In the genomic region with DNA sequence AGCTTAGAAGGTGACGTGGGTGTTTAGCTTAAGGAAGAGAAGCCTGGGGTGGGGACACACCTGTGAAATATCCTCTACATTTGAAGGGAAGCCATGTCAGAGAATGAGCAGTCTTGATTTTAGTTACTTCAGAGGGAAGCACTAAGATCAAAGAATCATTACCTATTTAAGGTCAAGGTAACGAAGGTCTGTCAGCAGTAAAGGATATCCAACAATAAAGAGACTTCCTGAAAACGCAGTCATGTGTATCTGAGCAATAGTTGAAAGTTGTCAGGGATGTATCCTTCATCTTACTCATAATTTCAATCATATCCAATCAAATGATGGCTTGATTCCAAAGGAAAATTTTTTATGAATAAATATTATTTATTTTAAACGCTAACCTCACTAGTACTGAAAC, we compare ENCODE assay signal across 31 cellular contexts. TPM values are rescaled to one million over a fixed set of nuclear protein-coding genes. Genes with fewer than 3 reads are reported as not detected.
DNase-seq lines count a peak whose midpoint lies in the region; ATAC-seq, FAIRE-seq and TF ChIP-seq lines count a peak whose summit lies in the region.
"Had no signal": no experiment of that assay in that cellular context is flagged by ENCODE, and none has a peak within 500 bp of the region (broad histone marks: within the 10 kb centered on the region; RNA-seq: fewer than 3 reads in every experiment).

No MANE protein-coding gene starts in this region.

- TF ChIP-seq RAD21 in A549 (conservative IDR thresholded peaks at IDR 0.05 in 1 of 2, IDR thresholded peaks at IDR 0.05 in 1 of 2): no peak

- WGBS in A549 (ENCODE audit: missing lambda C conversion rate): 82% methylated on average over 4 of the region's 4 CpGs

- H3K4me2 ChIP-seq in A549: no peak overlapping the region; the same call in 1 of the 3 replicates
- no peak overlapping the region for H3K4me2 ChIP-seq in endothelial cell of umbilical vein (ENCODE audit: insufficient read depth, low read length)
- no peak overlapping the region for H3K4me2 ChIP-seq in neural progenitor cell

- dilution Hi-C loops in endothelial cell of umbilical vein (cut with MboI; ENCODE audit: extremely low pct_ligation_motif_present, low sequenced_read_pairs): no loop called here

- H3K36me3 Mint-ChIP-seq in neural progenitor cell: no peaks in the 10 kb centered on the region
- H3K36me3 Mint-ChIP-seq: CD4-positive, CD25-positive, alpha-beta regulatory T cell; natural killer cell; stimulated activated naive B cell treated with anti-CD40 and anti-IgM and Interleukin-4, amounts not matched to agents 10 μg/mL and 1 μg/mL and 100 μg/mL, for 72 hours had no signal

- CTCF ChIA-PET in A549 (lab: Yijun Ruan, JAX) (interaction anchor here (1.1 to 1.5 kb wide), 2 partner anchors 11 to 87 kb away, joined by 5 to 7 read pairs; no protein-coding TSS in a partner anchor), RWPE1 (lab: Yijun Ruan, JAX) (no interaction called here), endothelial cell of umbilical vein (lab: Charles Lee) (no interaction called here)

- FAIRE-seq in A549 (lab: Jason Lieb, UNC): no peak
- no peak for FAIRE-seq in endothelial cell of umbilical vein (lab: Jason Lieb, UNC)
- FAIRE-seq: D721Med, H54, islet of Langerhans had no signal

- peaks cover 5% of the 10 kb centered on the region for H3K27me3 Mint-ChIP-seq in neural progenitor cell (ENCODE audit: insufficient read depth, low read depth)
- H3K27me3 Mint-ChIP-seq: stimulated activated naive B cell treated with anti-CD40 and anti-IgM and Interleukin-4, amounts not matched to agents 10 μg/mL and 1 μg/mL and 100 μg/mL, for 72 hours had no signal

- peaks cover 5% of the 10 kb centered on the region for H3K9me3 Mint-ChIP-seq in neural progenitor cell
- H3K9me3 Mint-ChIP-seq: activated CD4-positive, alpha-beta memory T cell treated with anti-CD3 and anti-CD28 coated beads, Interleukin-2, amount 10 ng/mL, durations not matched to agents 7 days and 5 days; activated naive CD4-positive, alpha-beta T cell treated with anti-CD3 and anti-CD28 coated beads for 36 hours; CD4-positive, CD25-positive, alpha-beta regulatory T cell; natural killer cell; stimulated activated naive B cell treated with anti-CD40 and anti-IgM and Interleukin-4, amounts not matched to agents 10 μg/mL and 1 μg/mL and 100 μg/mL, for 72 hours had no signal

- H3K4me1 Mint-ChIP-seq in neural progenitor cell: peaks cover 62% of the 10 kb centered on the region
- H3K4me1 Mint-ChIP-seq: activated CD4-positive, alpha-beta memory T cell treated with anti-CD3 and anti-CD28 coated beads, Interleukin-2, amount 10 ng/mL, durations not matched to agents 7 days and 5 days; CD4-positive, CD25-positive, alpha-beta regulatory T cell; stimulated activated naive B cell treated with anti-CD40 and anti-IgM and Interleukin-4, amounts not matched to agents 10 μg/mL and 1 μg/mL and 100 μg/mL, for 72 hours had no signal

- H3K4me3 Mint-ChIP-seq in neural progenitor cell: no peak overlapping the region
- H3K4me3 Mint-ChIP-seq: activated CD4-positive, alpha-beta memory T cell treated with anti-CD3 and anti-CD28 coated beads, Interleukin-2, amount 10 ng/mL, durations not matched to agents 7 days and 5 days; activated naive CD4-positive, alpha-beta T cell treated with anti-CD3 and anti-CD28 coated beads for 36 hours; CD4-positive, CD25-positive, alpha-beta regulatory T cell; natural killer cell; stimulated activated naive B cell treated with anti-CD40 and anti-IgM and Interleukin-4, amounts not matched to agents 10 μg/mL and 1 μg/mL and 100 μg/mL, for 72 hours had no signal

- DNase-seq in A549 (ENCODE audit: low read depth in 1 of 2, low spot score in 1 of 2): no peak
- DNase-seq in RWPE1 (ENCODE audit: low spot score): no peak
- no peak for DNase-seq in endothelial cell of umbilical vein (ENCODE audit: low read depth, low spot score)
- DNase-seq in neural progenitor cell (ENCODE audit: low spot score): no peak
- DNase-seq in activated CD4-positive, CD25-positive, alpha-beta regulatory T cell (lab: John Stamatoyannopoulos, UW): no peak
- DNase-seq: activated CD4-positive, alpha-beta memory T cell treated with anti-CD3 and anti-CD28 coated beads, Interleukin-2, amount 10 ng/mL, durations not matched to agents 7 days and 5 days; activated CD4-positive, alpha-beta T cell treated with anti-CD3 and anti-CD28 coated beads for 1 hour; activated CD8-positive, alpha-beta memory T cell treated with anti-CD3 and anti-CD28 coated beads, Interleukin-2, amount 50 U/mL, for 4 hours; activated naive CD4-positive, alpha-beta T cell treated with anti-CD3 and anti-CD28 coated beads for 36 hours; AML-193; body of pancreas; CD4-positive, CD25-positive, alpha-beta regulatory T cell; effector CD4-positive, alpha-beta T cell; glutamatergic neuron; Karpas-422; natural killer cell; NCI-H1417 treated with DMSO at 0.1 percent for 48 hours; NCI-H2029 treated with DMSO at 0.1 percent for 48 hours; NCI-H524 treated with DMSO at 0.1 percent for 48 hours; NK-92 treated with Interleukin-12 subunit alpha and Interleukin-12 subunit beta, amount 100 ng/mL, for 24 hours; ovary; stimulated activated naive B cell treated with anti-CD40 and anti-IgM and Interleukin-4, amounts not matched to agents 10 μg/mL and 1 μg/mL and 100 μg/mL, for 72 hours; T-helper 2 cell had no signal

- H3K27ac Mint-ChIP-seq in neural progenitor cell: peak overlapping the region; percentile 91
- H3K27ac Mint-ChIP-seq: activated CD4-positive, alpha-beta memory T cell treated with anti-CD3 and anti-CD28 coated beads, Interleukin-2, amount 10 ng/mL, durations not matched to agents 7 days and 5 days; activated naive CD4-positive, alpha-beta T cell treated with anti-CD3 and anti-CD28 coated beads for 36 hours; CD4-positive, CD25-positive, alpha-beta regulatory T cell; natural killer cell; stimulated activated naive B cell treated with anti-CD40 and anti-IgM and Interleukin-4, amounts not matched to agents 10 μg/mL and 1 μg/mL and 100 μg/mL, for 72 hours had no signal

- no peaks in the 10 kb centered on the region for H4K20me1 ChIP-seq in endothelial cell of umbilical vein (replicated peaks; ENCODE audit: control insufficient read depth, extremely low read depth, insufficient read depth, low read length)
- no peaks in the 10 kb centered on the region for H4K20me1 ChIP-seq in neural progenitor cell (ENCODE audit: low read depth)

- H3K9me3 ChIP-seq in A549 (no peaks in the 10 kb centered on the region), endothelial cell of umbilical vein (replicated peaks; ENCODE audit: control insufficient read depth, insufficient read depth, low read length) (no peaks in the 10 kb centered on the region), neural progenitor cell (ENCODE audit: low read depth) (no peaks in the 10 kb centered on the region)
- H3K9me3 ChIP-seq: body of pancreas, ovary, vagina had no signal

- ATAC-seq in A549: no peak
- no peak for ATAC-seq in GM18517 (IDR thresholded peaks at IDR 0.05; ENCODE audit: unreplicated experiment)
- ATAC-seq in GM21515 (IDR thresholded peaks at IDR 0.05; ENCODE audit: unreplicated experiment): no peak
- ATAC-seq in HG02852 (IDR thresholded peaks at IDR 0.05; ENCODE audit: unreplicated experiment): no peak
- ATAC-seq: body of pancreas; natural killer cell; Right ventricle myocardium inferior; stimulated activated naive B cell treated with anti-CD40 and anti-IgM and Interleukin-4, amounts not matched to agents 10 μg/mL and 1 μg/mL and 100 μg/mL, for 72 hours had no signal

- TF ChIP-seq EP300 in A549 (IDR thresholded peaks at IDR 0.05): no peak

- H3F3A ChIP-seq in neural progenitor cell (ENCODE audit: low read depth): peaks cover 11% of the 10 kb centered on the region

- H3K4me3 ChIP-seq in A549 (no peak overlapping the region), endothelial cell of umbilical vein (replicated peaks in 1 of 3; ENCODE audit: insufficient read depth in 1 of 3, low read depth in 1 of 3, low read length in 3 of 3) (no peak overlapping the region), neural progenitor cell (no peak overlapping the region)
- H3K4me3 ChIP-seq: body of pancreas, ovary, vagina had no signal

- POLR2A ChIA-PET in A549 (lab: Yijun Ruan, JAX) (no interaction called here), RWPE1 (lab: Yijun Ruan, JAX; ENCODE audit: low non-redundant PET) (no interaction called here), endothelial cell of umbilical vein (lab: Charles Lee) (no interaction called here)

- H3K79me2 ChIP-seq in endothelial cell of umbilical vein (ENCODE audit: control insufficient read depth, insufficient read depth, low read length) (peaks cover 68% of the 10 kb centered on the region), neural progenitor cell (ENCODE audit: low read depth) (no peaks in the 10 kb centered on the region)

- BruUV-seq in endothelial cell of umbilical vein (replicated peaks; lab: Mats Ljungman, UMichigan): no TSS peak

- H3K4me1 ChIP-seq in A549 (peaks cover 90% of the 10 kb centered on the region), endothelial cell of umbilical vein (ENCODE audit: control insufficient read depth, extremely low read depth, insufficient read depth, low read length) (peaks cover 52% of the 10 kb centered on the region), neural progenitor cell (peaks cover 13% of the 10 kb centered on the region)

- H3K36me3 ChIP-seq in endothelial cell of umbilical vein (ENCODE audit: control insufficient read depth in 2 of 2, extremely low read depth in 1 of 2, insufficient read depth in 2 of 2, low read length in 2 of 2) (peaks cover 3 to 4% of the 10 kb centered on the region in 2 experiments), neural progenitor cell (no peaks in the 10 kb centered on the region)
- H3K36me3 ChIP-seq: ovary, vagina had no signal

- H3K27me3 ChIP-seq in endothelial cell of umbilical vein (ENCODE audit: control insufficient read depth in 2 of 2, insufficient read depth in 2 of 2, low read length in 2 of 2) (no peaks in the 10 kb centered on the region), neural progenitor cell (no peaks in the 10 kb centered on the region)
- H3K27me3 ChIP-seq: body of pancreas, ovary, vagina had no signal

- H3K9me1 ChIP-seq in endothelial cell of umbilical vein (replicated peaks; ENCODE audit: control insufficient read depth, extremely low read depth, insufficient read depth, low read length): no peaks in the 10 kb centered on the region

- H2AFZ ChIP-seq in endothelial cell of umbilical vein (ENCODE audit: low read depth, low read length): no peak overlapping the region
- peak overlapping the region; percentile 69 for H2AFZ ChIP-seq in neural progenitor cell (replicated peaks)

- H3K9ac ChIP-seq in endothelial cell of umbilical vein (replicated peaks; ENCODE audit: extremely low read depth, insufficient read depth, low read length) (no peak overlapping the region), neural progenitor cell (no peak overlapping the region)

- H3K27ac ChIP-seq in A549 (peak overlapping the region; percentile 83 to 92; a peak in 4 of 6 replicates), RWPE1 (peak overlapping the region; percentile 16; the same call in 1 of the 2 replicates), endothelial cell of umbilical vein (ENCODE audit: insufficient read depth, low read depth, low read length) (peak overlapping the region; percentile 26), neural progenitor cell (no peak overlapping the region)
- H3K27ac ChIP-seq: ovary, vagina had no signal

- TF ChIP-seq CTCF in A549 (IDR thresholded peaks at IDR 0.05) (no peak), RWPE1 (conservative IDR thresholded peaks at IDR 0.05; ENCODE audit: low read depth) (no peak), endothelial cell of umbilical vein (IDR thresholded peaks at IDR 0.05; ENCODE audit: extremely low read depth in 1 of 2, insufficient read depth in 1 of 2, low read depth in 1 of 2, low read length in 2 of 2) (no peak), neural progenitor cell (IDR thresholded peaks at IDR 0.05) (no peak)

- intact Hi-C loops in endothelial cell of umbilical vein (cut with micrococcal nuclease): no loop called here

- TF ChIP-seq POLR2A in A549 (IDR thresholded peaks at IDR 0.05; ENCODE audit: low read length) (no peak), endothelial cell of umbilical vein (IDR thresholded peaks at IDR 0.05; ENCODE audit: low read depth, low read length) (no peak)

RNA-seq across cellular contexts. Expression of a gene that starts 33.5 kb away (rescaled TPM):
- 120 and 133 TPM in 2 replicates for polyA plus RNA-seq in A549 (2011; rRNA removed)
- 149 and 189 TPM in 2 replicates for polyA plus RNA-seq in A549 (2012; cell fraction: cytosol; rRNA removed)
- polyA plus RNA-seq in A549 (2012; cell fraction: nucleus; rRNA removed): 215 and 294 TPM in 2 replicates
- polyA plus RNA-seq in A549 (2017; fragmentation: RNase III; extraction: RNeasy Plus Mini Kit Qiagen cat#74134 plus additional on column Dnase treatment): 177 to 255 TPM (median 227 TPM) in 3 replicates
- 26.4 and 27.2 TPM in 2 replicates for polyA minus RNA-seq in A549 (2011; rRNA and poly(A)+ RNA removed)
- total RNA-seq in endothelial cell of umbilical vein: 377 and 526 TPM in 2 replicates
- polyA plus RNA-seq in endothelial cell of umbilical vein: 770 and 1,004 TPM in 2 replicates
- polyA plus RNA-seq in endothelial cell of umbilical vein (2011; cell fraction: cytosol; rRNA removed): 668 and 889 TPM in 2 replicates
- 359 and 408 TPM in 2 replicates for polyA plus RNA-seq in endothelial cell of umbilical vein (2011; cell fraction: nucleus; rRNA removed)
- 431 and 488 TPM in 2 replicates for polyA plus RNA-seq in endothelial cell of umbilical vein (2012)
- 262 and 334 TPM in 2 replicates for polyA minus RNA-seq in endothelial cell of umbilical vein
- 3.2 TPM for polyA minus RNA-seq in endothelial cell of umbilical vein (2011; cell fraction: cytosol; rRNA and poly(A)+ RNA removed)
- 73.2 and 129 TPM in 2 replicates for polyA minus RNA-seq in endothelial cell of umbilical vein (2011; cell fraction: nucleus; rRNA and poly(A)+ RNA removed)
- 0.86 and 1.5 TPM in 2 replicates for total RNA-seq in neural progenitor cell (ENCODE audit: low replicate concordance)
- total RNA-seq: activated CD4-positive, alpha-beta memory T cell treated with anti-CD3 and anti-CD28 coated beads, Interleukin-2, amount 10 ng/mL, durations not matched to agents 7 days and 5 days had no signal

Comparison
In these comparisons a context has a peak if more than half of its experiments do, and no peak if none do; other contexts are left out.
1. RNA of a gene that starts 33.5 kb away (total RNA-seq): 377 to 526 TPM in endothelial cell of umbilical vein; 0.86 to 1.5 TPM in neural progenitor cell; every median in the first group is over 100 times any median in the second.